In genomic region chr20:1397710-1398109, GRCh38 we compare ENCODE assay signal across 2 cellular contexts.
TF ChIP-seq lines count a peak whose summit lies in the region.

No MANE protein-coding gene starts in this region.

TF ChIP-seq in SK-N-SH, 30 proteins besides CTCF, POLR2A, EP300 and RAD21 (continued from another document):
- TF ChIP-seq USF1 (IDR thresholded peaks at IDR 0.05; ENCODE audit: borderline replicate concordance, low read depth): no peak
- TF ChIP-seq GABPA (IDR thresholded peaks at IDR 0.05; ENCODE audit: low read depth): no peak
- TF ChIP-seq JUND (IDR thresholded peaks at IDR 0.05): no peak
- TF ChIP-seq NFIC (IDR thresholded peaks at IDR 0.05; ENCODE audit: borderline replicate concordance): no peak
- no peak for TF ChIP-seq MAX (IDR thresholded peaks at IDR 0.05; ENCODE audit: low read depth)
- no peak for TF ChIP-seq RCOR1 (IDR thresholded peaks at IDR 0.05; ENCODE audit: low read length)
- no peak for TF ChIP-seq FOXJ3 (CRISPR knock-in tag; IDR thresholded peaks at IDR 0.05)

TF ChIP-seq in SK-N-SH treated with all-trans-retinoic acid at 6 μM for 48 hours, 23 proteins besides CTCF, POLR2A, EP300 and RAD21 (continued from another document):
- TF ChIP-seq PATZ1 (CRISPR knock-in tag; IDR thresholded peaks at IDR 0.05; ENCODE audit: borderline replicate concordance): no peak
- no peak for TF ChIP-seq POU6F1 (CRISPR knock-in tag; IDR thresholded peaks at IDR 0.05; ENCODE audit: borderline replicate concordance, low read depth)
- TF ChIP-seq CSRNP3 (CRISPR knock-in tag; IDR thresholded peaks at IDR 0.05): no peak
- TF ChIP-seq ARNTL (CRISPR knock-in tag; IDR thresholded peaks at IDR 0.05; ENCODE audit: borderline replicate concordance, low read depth): no peak
- TF ChIP-seq SNAI2 (CRISPR knock-in tag; IDR thresholded peaks at IDR 0.05): no peak
